Comparison of ENCODE assay signal across 10 cellular contexts in genomic region chr2:210177115-210177514, GRCh38. TPM values are rescaled to one million over a fixed set of nuclear protein-coding genes. Genes with fewer than 3 reads are reported as not detected.
"Had no signal": no experiment of that assay in that cellular context is flagged by ENCODE, and none has a peak within 500 bp of the region (broad histone marks: within the 10 kb centered on the region; RNA-seq: fewer than 3 reads in every experiment).

No MANE protein-coding gene starts in this region.

RNA-seq across cellular contexts. Expression of gene ACADL, which starts 48.1 kb away (rescaled TPM):
- total RNA-seq: activated CD4-positive, alpha-beta memory T cell treated with anti-CD3 and anti-CD28 coated beads, Interleukin-2, amount 10 ng/mL, durations not matched to agents 7 days and 5 days; activated CD4-positive, alpha-beta T cell treated with anti-CD3 and anti-CD28 coated beads for 36 hours; activated CD4-positive, alpha-beta T cell treated with anti-CD3 and anti-CD28 coated beads, Interleukin-2, amount 10 ng/mL, durations not matched to agents 7 days and 5 days; activated CD8-positive, alpha-beta memory T cell treated with anti-CD3 and anti-CD28 coated beads, Interleukin-2, amount 10 ng/mL, durations not matched to agents 7 days and 5 days; activated CD8-positive, alpha-beta T cell treated with anti-CD3 and anti-CD28 coated beads, Interleukin-2, amount 10 ng/mL, durations not matched to agents 7 days and 5 days; activated naive CD8-positive, alpha-beta T cell treated with anti-CD3 and anti-CD28 coated beads, Interleukin-2, amount 10 ng/mL, durations not matched to agents 7 days and 5 days; activated T-helper 2 cell treated with anti-CD3 and anti-CD28 coated beads, Interferon-gamma antibody, Interleukin-2, Interleukin-4, amounts not matched to agents 10 μg/mL and 5 μg/mL and 100 μg/mL, durations not matched to agents 14 hours and 24 hours and 36 hours; chondrocyte; T-helper 17 cell; T-helper 2 cell treated with Interferon-gamma antibody and Interleukin-4, amounts not matched to agents 100 ng/mL and 5 ng/mL, for 36 hours had no signal
